Comparison of ENCODE assay signal across 38 cellular contexts in the genomic region with DNA sequence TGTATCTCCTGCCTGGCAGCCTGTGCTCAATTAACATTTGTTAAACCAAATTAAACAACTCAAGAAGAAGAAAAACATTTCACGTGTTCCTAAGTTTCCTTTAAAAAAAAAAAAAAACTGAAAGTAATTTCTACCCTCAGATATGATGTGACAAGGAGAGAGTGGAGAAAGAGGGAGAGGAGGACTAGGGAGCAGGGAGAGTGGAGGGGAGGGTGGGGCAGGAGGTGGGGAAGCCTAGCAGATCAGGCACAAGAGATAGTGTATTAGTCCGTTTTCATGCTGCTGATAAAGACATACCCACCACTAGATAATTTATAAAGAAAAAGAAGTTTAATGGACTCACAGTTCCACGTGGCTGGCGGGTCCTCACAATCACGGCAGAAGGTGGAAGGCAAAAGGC. TPM values are rescaled to one million over a fixed set of nuclear protein-coding genes. Genes with fewer than 3 reads are reported as not detected.
DNase-seq lines count a peak whose midpoint lies in the region; ATAC-seq, FAIRE-seq and TF ChIP-seq lines count a peak whose summit lies in the region.
"Had no signal": no experiment of that assay in that cellular context is flagged by ENCODE, and none has a peak within 500 bp of the region (broad histone marks: within the 10 kb centered on the region; RNA-seq: fewer than 3 reads in every experiment).

No MANE protein-coding gene starts in this region.

- no peaks in the 10 kb centered on the region for H3K36me3 ChIP-seq in HEK293 (ENCODE audit: control insufficient read depth in 2 of 2, insufficient read depth in 1 of 2, low read length in 2 of 2)
- no peaks in the 10 kb centered on the region for H3K36me3 ChIP-seq in K562 (ENCODE audit: control insufficient read depth, insufficient read depth, low read length)
- H3K36me3 ChIP-seq: BE2C; BLaER1; BLaER1 treated with 17β-estradiol and CSF1 and Interleukin-3, amounts not matched to agents 10 nM and 100 nM had no signal

- H3K27ac ChIP-seq in HEK293 (ENCODE audit: extremely low read depth, low read depth, low read length), result no peak overlapping the region
- no peak overlapping the region for H3K27ac ChIP-seq in K562 (ENCODE audit: extremely low read depth, low read depth, low read length)
- H3K27ac ChIP-seq: 22Rv1; A549; BLaER1; BLaER1 treated with 17β-estradiol and CSF1 and Interleukin-3, amounts not matched to agents 10 nM and 100 nM; C4-2B had no signal

- intact Hi-C loops in K562 (cut with micrococcal nuclease), result no loop called here

- ATAC-seq in K562, result no peak
- ATAC-seq: A549; CD8-positive, alpha-beta T cell had no signal

- 9% methylated on average over 4 of the region's 5 CpGs for WGBS in K562 (ENCODE audit: insufficient coverage, low coverage, missing lambda C conversion rate)

- BruUV-seq in K562 (replicated peaks; lab: Mats Ljungman, UMichigan), result no TSS peak

- peak overlapping the region; percentile 1 for H3K27ac Mint-ChIP-seq in neural crest cell (ENCODE audit: unreplicated experiment)
- no peak overlapping the region for H3K27ac Mint-ChIP-seq in T-helper 2 cell treated with Interferon-gamma antibody and Interleukin-4, amounts not matched to agents 5 μg/mL and 100 μg/mL, for 36 hours
- H3K27ac Mint-ChIP-seq: B cell; CD14-positive monocyte; CD4-positive, alpha-beta memory T cell; CD4-positive, alpha-beta T cell; CD8-positive, alpha-beta memory T cell; CD8-positive, alpha-beta T cell had no signal

- no peaks in the 10 kb centered on the region for H3K79me2 ChIP-seq in K562 (ENCODE audit: control insufficient read depth, insufficient read depth, low read length)

- DNase-seq in CMK (ENCODE audit: low read depth) (peak; percentile 58), K562 (ENCODE audit: extremely low read depth in 1 of 4, low spot score in 3 of 4) (no peak), neural crest cell (ENCODE audit: low read depth, low spot score) (no peak), ureter (ENCODE audit: low spot score) (no peak), DMS 273 (lab: John Stamatoyannopoulos, UW; ENCODE audit: unreplicated experiment) (no peak)
- no peak for DNase-seq in activated CD4-positive, alpha-beta T cell treated with anti-CD3 and anti-CD28 coated beads for 4 hours
- DNase-seq in T-helper 2 cell treated with Interferon-gamma antibody and Interleukin-4, amounts not matched to agents 5 μg/mL and 100 μg/mL, for 36 hours (ENCODE audit: low spot score), result no peak
- DNase-seq: 8988T; ACHN; AML-193; BE2C; C1 segment of cervical spinal cord; Caco-2; Calu3; CD4-positive, alpha-beta memory T cell; CD4-positive, alpha-beta T cell; CD4-positive, CD25-positive, alpha-beta regulatory T cell; CD8-positive, alpha-beta memory T cell; CD8-positive, alpha-beta T cell; COR-L47; DMS 273 treated with DMSO at 0.1 percent for 48 hours; DMS153; DMS53; DMS79; DMS79 treated with DMSO at 0.1 percent for 48 hours; DND-41; EL had no signal

- no peaks in the 10 kb centered on the region for H3K4me1 ChIP-seq in HEK293 (ENCODE audit: control insufficient read depth, insufficient read depth, low read length)
- H3K4me1 ChIP-seq in K562 (replicated peaks in 1 of 2; ENCODE audit: control insufficient read depth in 2 of 2, insufficient read depth in 2 of 2, low read length in 2 of 2), result no peaks in the 10 kb centered on the region
- H3K4me1 ChIP-seq: A549, BE2C, Caco-2 had no signal

- H3K9me3 Mint-ChIP-seq in neural crest cell, result peaks cover 2% of the 10 kb centered on the region
- H3K9me3 Mint-ChIP-seq in T-helper 2 cell treated with Interferon-gamma antibody and Interleukin-4, amounts not matched to agents 5 μg/mL and 100 μg/mL, for 36 hours, result no peaks in the 10 kb centered on the region
- H3K9me3 Mint-ChIP-seq: CD4-positive, alpha-beta memory T cell; CD4-positive, alpha-beta T cell; CD4-positive, CD25-positive, alpha-beta regulatory T cell; CD8-positive, alpha-beta T cell had no signal

- no peak overlapping the region for H3K4me3 ChIP-seq in HEK293 (ENCODE audit: low read depth, low read length)
- H3K4me3 ChIP-seq in K562, result no peak overlapping the region
- H3K4me3 ChIP-seq: A549; BLaER1; BLaER1 treated with 17β-estradiol and CSF1 and Interleukin-3, amounts not matched to agents 10 nM and 100 nM had no signal

- no peak overlapping the region for H2AFZ ChIP-seq in K562 (ENCODE audit: low read depth, low read length)

- no peaks in the 10 kb centered on the region for H3K9me3 ChIP-seq in HEK293 (ENCODE audit: control insufficient read depth, insufficient read depth, low read depth, low read length)
- no peaks in the 10 kb centered on the region for H3K9me3 ChIP-seq in K562 (replicated peaks; ENCODE audit: control insufficient read depth, insufficient read depth, low read depth, low read length)
- H3K9me3 ChIP-seq: A549; BE2C; BLaER1; BLaER1 treated with 17β-estradiol and CSF1 and Interleukin-3, amounts not matched to agents 10 nM and 100 nM; Caco-2 had no signal

- no peaks in the 10 kb centered on the region for H3K4me1 Mint-ChIP-seq in neural crest cell
- peaks cover 5% of the 10 kb centered on the region for H3K4me1 Mint-ChIP-seq in T-helper 2 cell treated with Interferon-gamma antibody and Interleukin-4, amounts not matched to agents 5 μg/mL and 100 μg/mL, for 36 hours (ENCODE audit: low read depth)
- H3K4me1 Mint-ChIP-seq: B cell; CD14-positive monocyte; CD8-positive, alpha-beta memory T cell had no signal

- H3K9ac ChIP-seq in K562 (ENCODE audit: insufficient read depth in 1 of 2, low read depth in 2 of 2, low read length in 2 of 2), result no peak overlapping the region
- H3K9ac ChIP-seq: BLaER1; BLaER1 treated with 17β-estradiol and CSF1 and Interleukin-3, amounts not matched to agents 10 nM and 100 nM had no signal

- H3K36me3 Mint-ChIP-seq in neural crest cell (ENCODE audit: low read depth), result no peaks in the 10 kb centered on the region
- H3K36me3 Mint-ChIP-seq in T-helper 2 cell treated with Interferon-gamma antibody and Interleukin-4, amounts not matched to agents 5 μg/mL and 100 μg/mL, for 36 hours (ENCODE audit: low read depth), result no peaks in the 10 kb centered on the region
- H3K36me3 Mint-ChIP-seq: CD14-positive monocyte; CD4-positive, alpha-beta memory T cell; CD4-positive, CD25-positive, alpha-beta regulatory T cell; CD8-positive, alpha-beta T cell had no signal

- no peak for TF ChIP-seq POLR2A in K562 (conservative IDR thresholded peaks at IDR 0.05)

- H3K4me3 Mint-ChIP-seq in neural crest cell, result no peak overlapping the region
- no peak overlapping the region for H3K4me3 Mint-ChIP-seq in T-helper 2 cell treated with Interferon-gamma antibody and Interleukin-4, amounts not matched to agents 5 μg/mL and 100 μg/mL, for 36 hours
- H3K4me3 Mint-ChIP-seq: B cell; CD14-positive monocyte; CD4-positive, alpha-beta memory T cell; CD4-positive, alpha-beta T cell; CD4-positive, CD25-positive, alpha-beta regulatory T cell; CD8-positive, alpha-beta memory T cell; CD8-positive, alpha-beta T cell had no signal

- CTCF ChIA-PET in HEK293 (lab: Yijun Ruan, JAX), result no interaction called here
- CTCF ChIA-PET in K562 (lab: Yijun Ruan, JAX; ENCODE audit: low intra/inter-chr PET ratio), result no interaction called here

- H3K9me1 ChIP-seq in K562 (ENCODE audit: control insufficient read depth, insufficient read depth, low read length), result no peaks in the 10 kb centered on the region

- TF ChIP-seq CTCF in HEK293 (tag by site-specific recombination; IDR thresholded peaks at IDR 0.05), result no peak
- TF ChIP-seq CTCF in K562 (IDR thresholded peaks at IDR 0.05 in 2 of 3, conservative IDR thresholded peaks at IDR 0.05 in 1 of 3; ENCODE audit: insufficient read depth in 2 of 3, low read depth in 1 of 3, low read length in 3 of 3), result no peak
- TF ChIP-seq CTCF in neural crest cell (conservative IDR thresholded peaks at IDR 0.05), result no peak

- H3K27me3 Mint-ChIP-seq in neural crest cell (ENCODE audit: low read depth), result no peaks in the 10 kb centered on the region
- peaks cover 18% of the 10 kb centered on the region for H3K27me3 Mint-ChIP-seq in T-helper 2 cell treated with Interferon-gamma antibody and Interleukin-4, amounts not matched to agents 5 μg/mL and 100 μg/mL, for 36 hours (ENCODE audit: low read depth)

- no peak for FAIRE-seq in K562 (lab: Jason Lieb, UNC)
- FAIRE-seq: A204.1, A549, D721Med had no signal

- in situ Hi-C loops in K562 (cut with MboI), result no loop called here

- POLR2A ChIA-PET in HEK293 (lab: Yijun Ruan, JAX) (no interaction called here), K562 (lab: Yijun Ruan, JAX) (no interaction called here)

- no peaks in the 10 kb centered on the region; a peak in 1 of 5 replicates for H3K27me3 ChIP-seq in K562 (ENCODE audit: control insufficient read depth in 2 of 2, insufficient read depth in 2 of 2, low read length in 2 of 2)
- H3K27me3 ChIP-seq: BE2C; BLaER1; BLaER1 treated with 17β-estradiol and CSF1 and Interleukin-3, amounts not matched to agents 10 nM and 100 nM had no signal

- no peak for TF ChIP-seq EP300 in K562 (IDR thresholded peaks at IDR 0.05; ENCODE audit: low read length)

- no peak for TF ChIP-seq RAD21 in K562 (CRISPR knock-in tag; conservative IDR thresholded peaks at IDR 0.05 in 1 of 2, IDR thresholded peaks at IDR 0.05 in 1 of 2)

- no peaks in the 10 kb centered on the region for H4K20me1 ChIP-seq in K562 (replicated peaks; ENCODE audit: control insufficient read depth, insufficient read depth, low read length)
- H4K20me1 ChIP-seq: BLaER1; BLaER1 treated with 17β-estradiol and CSF1 and Interleukin-3, amounts not matched to agents 10 nM and 100 nM had no signal

- no peak overlapping the region for H3K4me2 ChIP-seq in K562 (ENCODE audit: insufficient read depth, low read length)
- H3K4me2 ChIP-seq: A549; BLaER1; BLaER1 treated with 17β-estradiol and CSF1 and Interleukin-3, amounts not matched to agents 10 nM and 100 nM had no signal

TF ChIP-seq in K562, 482 proteins besides CTCF, POLR2A, EP300 and RAD21 (continues in another document):
- no peak for TF ChIP-seq CCAR2 (IDR thresholded peaks at IDR 0.05; ENCODE audit: low read depth, low read length)

RNA-seq across cellular contexts. Expression of a gene that starts 46.4 kb away (rescaled TPM):
- total RNA-seq in K562 (2011; cell fraction: chromatin; rRNA removed; ENCODE audit: low replicate concordance), result not detected in 2 replicates
- not detected in 2 replicates for total RNA-seq in K562 (2011; cell fraction: nucleolus; rRNA removed)
- total RNA-seq in K562 (2011; cell fraction: nucleoplasm; rRNA removed), result not detected in 2 replicates
- total RNA-seq in K562 (2014; rRNA removed) (not detected in 2 replicates), K562 (2014; rRNA removed; fragmentation: Illumina TruSeq; extraction: Trizol) (not detected in 2 replicates), K562 (2015; rRNA removed; fragmentation: Illumina TruSeq; extraction: Trizol) (not detected in 2 replicates), K562 (2021) (0.07 and 0.13 TPM in 2 replicates), neural crest cell (16.4 and 17.5 TPM in 2 replicates), ureter (12.3 TPM)
- polyA plus RNA-seq in K562 (2011; rRNA removed) (not detected in 2 replicates), K562 (2014; fragmentation: Illumina TruSeq; extraction: Trizol) (not detected in 2 replicates), K562 (2014; fragmentation: Nextera tagmentation; extraction: Ambion mirVana) (not detected), K562 (2014; rRNA removed) (not detected in 2 replicates)
- polyA plus RNA-seq in K562 (2011; cell fraction: cytosol; rRNA removed), result not detected in 2 replicates
- polyA plus RNA-seq in K562 (2011; cell fraction: nucleus; rRNA removed), result not detected in 2 replicates
- not detected in 2 replicates for polyA plus RNA-seq in K562 (2012)
- not detected in 2 replicates for polyA minus RNA-seq in K562 (2011; rRNA and poly(A)+ RNA removed)
- not detected in 2 replicates for polyA minus RNA-seq in K562 (2011; cell fraction: cytosol; rRNA and poly(A)+ RNA removed)
- polyA minus RNA-seq in K562 (2011; cell fraction: nucleus; rRNA and poly(A)+ RNA removed), result not detected in 2 replicates
- total RNA-seq: CD4-positive, CD25-positive, alpha-beta regulatory T cell; CD8-positive, alpha-beta T cell; G401 had no signal
- polyA plus RNA-seq: CD8-positive, alpha-beta memory T cell had no signal
